1 cellular context compared by ENCODE assay signal in genomic region chr17:57293077-57293476, GRCh38.
TF ChIP-seq lines count a peak whose summit lies in the region.

No MANE protein-coding gene starts in this region.

TF ChIP-seq in GM12878, 131 proteins besides CTCF, POLR2A, EP300 and RAD21 (continued from another document):
- TF ChIP-seq REST (IDR thresholded peaks at IDR 0.05; ENCODE audit: low read depth, low read length) (no peak), ZNF274 (IDR thresholded peaks at IDR 0.05; ENCODE audit: insufficient read depth, insufficient read length) (no peak), NBN (IDR thresholded peaks at IDR 0.05) (no peak), HDAC6 (IDR thresholded peaks at IDR 0.05; ENCODE audit: unreplicated experiment) (no peak), ATF3 (IDR thresholded peaks at IDR 0.05; ENCODE audit: borderline replicate concordance, extremely low read depth, low read depth, low read length) (no peak), ESRRA (IDR thresholded peaks at IDR 0.05; ENCODE audit: low read length) (no peak), NFIC (IDR thresholded peaks at IDR 0.05; ENCODE audit: low read depth, low read length) (no peak), POLR2AphosphoS2 (IDR thresholded peaks at IDR 0.05; ENCODE audit: low read depth, low read length) (no peak), WRNIP1 (IDR thresholded peaks at IDR 0.05; ENCODE audit: borderline replicate concordance, low read depth, low read length) (no peak), ZSCAN29 (IDR thresholded peaks at IDR 0.05) (no peak), PRDM15 (CRISPR knock-in tag; IDR thresholded peaks at IDR 0.05) (no peak)
